In the genomic region with DNA sequence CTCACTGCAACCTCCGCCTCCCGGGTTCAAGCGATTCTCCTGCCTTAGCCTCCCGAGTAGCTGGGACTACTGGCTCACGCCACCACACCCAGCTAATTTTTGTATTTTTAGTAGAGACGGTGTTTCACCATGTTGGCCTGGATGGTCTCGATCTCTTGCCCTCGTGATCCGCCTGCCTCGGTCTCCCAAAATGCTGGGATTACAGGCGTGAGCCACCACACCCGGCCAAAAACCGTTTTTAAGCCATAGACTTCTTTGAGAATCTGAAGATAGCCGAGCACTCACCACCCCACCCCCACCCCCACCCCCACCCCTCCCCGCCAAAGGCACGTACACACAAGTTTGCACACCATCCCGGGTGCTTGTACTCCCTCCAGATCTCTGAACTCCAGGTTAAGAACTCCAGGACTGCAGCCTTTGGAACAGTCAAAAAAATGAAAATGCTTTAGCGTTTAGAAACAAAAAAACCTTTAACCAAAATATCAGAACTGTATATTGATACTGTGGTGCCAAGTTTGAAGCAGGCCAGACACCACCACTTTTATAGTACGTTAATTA, we compare ENCODE assay signal across 8 cellular contexts. TPM values are rescaled to one million over a fixed set of nuclear protein-coding genes. Genes with fewer than 3 reads are reported as not detected.
DNase-seq lines count a peak whose midpoint lies in the region; ATAC-seq, FAIRE-seq and TF ChIP-seq lines count a peak whose summit lies in the region.

No MANE protein-coding gene starts in this region.

- in situ Hi-C loops in ACHN (cut with HindIII; ENCODE audit: low pct_ligation_motif_present, low pct_unique_long_range_greater_than_20kb, low sequenced_read_pairs) = no loop called here
- in situ Hi-C loops in K562 (cut with MboI) = no loop called here

- H4K20me1 ChIP-seq in K562 (replicated peaks; ENCODE audit: control insufficient read depth, insufficient read depth, low read length) = peaks cover 56% of the 10 kb centered on the region

- H3K9ac ChIP-seq in HUES48 (ENCODE audit: low read depth, low read length) = peak overlapping the region; percentile 98; the same call in 1 of the 2 replicates
- H3K9ac ChIP-seq in K562 (ENCODE audit: insufficient read depth in 1 of 2, low read depth in 2 of 2, low read length in 2 of 2) = peak overlapping the region; percentile 92 to 98

- peaks cover 75% of the 10 kb centered on the region for H3K79me2 ChIP-seq in K562 (ENCODE audit: control insufficient read depth, insufficient read depth, low read length)

- under 1% methylated on average over 19 of the region's 19 CpGs for WGBS in K562 (ENCODE audit: insufficient coverage, low coverage, missing lambda C conversion rate)

- no peak for TF ChIP-seq CTCF in K562 (IDR thresholded peaks at IDR 0.05 in 2 of 3, conservative IDR thresholded peaks at IDR 0.05 in 1 of 3; ENCODE audit: insufficient read depth in 2 of 3, low read depth in 1 of 3, low read length in 3 of 3)

- ATAC-seq in K562 = no peak
- ATAC-seq in GM18498 (IDR thresholded peaks at IDR 0.05; ENCODE audit: unreplicated experiment) = no peak

- TF ChIP-seq EP300 in K562 (IDR thresholded peaks at IDR 0.05; ENCODE audit: low read length) = no peak; the same call in 1 of the 2 replicates

- TF ChIP-seq RAD21 in K562 (CRISPR knock-in tag; conservative IDR thresholded peaks at IDR 0.05 in 1 of 2, IDR thresholded peaks at IDR 0.05 in 1 of 2) = no peak

- H3K9me3 ChIP-seq in HUES48 (ENCODE audit: control insufficient read depth, insufficient read depth, low read length) (no peaks in the 10 kb centered on the region), K562 (replicated peaks; ENCODE audit: control insufficient read depth, insufficient read depth, low read depth, low read length) (no peaks in the 10 kb centered on the region), mononuclear cell (ENCODE audit: low read depth, low read length) (no peaks in the 10 kb centered on the region)

- intact Hi-C loops in K562 (cut with micrococcal nuclease) = loop anchor here (5.0 to 10.0 kb wide), 2 partner anchors 414 to 949 kb away; a partner anchor contains a TSS

- peak; percentile 10 for DNase-seq in ACHN
- DNase-seq in K562 (ENCODE audit: extremely low read depth in 1 of 4, low spot score in 3 of 4) = peak; percentile 83 to 90 (median 85)
- DNase-seq in medulla oblongata (ENCODE audit: extremely low spot score) = no peak
- DNase-seq in DMS79 (lab: John Stamatoyannopoulos, UW) = no peak
- DNase-seq in stimulated activated CD4-positive, alpha-beta T cell treated with anti-CD3 and anti-CD28 coated beads, Interleukin-12 subunit alpha, Interleukin-12 subunit beta, amount 100 ng/mL, for 4 hours = no peak

- FAIRE-seq in K562 (lab: Jason Lieb, UNC) = no peak

- CTCF ChIA-PET in K562 (lab: Yijun Ruan, JAX; ENCODE audit: low intra/inter-chr PET ratio) = interaction anchor here (0.6 kb wide), 1 partner anchor 14 kb away, joined by 6 read pairs; no protein-coding TSS in a partner anchor

- H3K27ac ChIP-seq in HUES48 (ENCODE audit: low read depth, low read length) (peak overlapping the region; percentile 18), K562 (ENCODE audit: extremely low read depth, low read depth, low read length) (peak overlapping the region; percentile 89)

- BruUV-seq in K562 (replicated peaks; lab: Mats Ljungman, UMichigan) = no TSS peak

- H3K4me2 ChIP-seq in K562 (ENCODE audit: insufficient read depth, low read length) = peak overlapping the region; percentile 91

- no peaks in the 10 kb centered on the region for H3K27me3 ChIP-seq in HUES48 (ENCODE audit: control insufficient read depth, insufficient read depth, low read length)
- H3K27me3 ChIP-seq in K562 (ENCODE audit: control insufficient read depth in 2 of 2, insufficient read depth in 2 of 2, low read length in 2 of 2) = no peaks in the 10 kb centered on the region
- H3K27me3 ChIP-seq in mononuclear cell (ENCODE audit: insufficient read depth, low read length) = no peaks in the 10 kb centered on the region

- no peaks in the 10 kb centered on the region for H3K9me1 ChIP-seq in K562 (ENCODE audit: control insufficient read depth, insufficient read depth, low read length)

- no peak overlapping the region for H2AFZ ChIP-seq in K562 (ENCODE audit: low read depth, low read length)

- H3K4me3 ChIP-seq in HUES48 (ENCODE audit: low read depth, low read length) = peak overlapping the region; percentile 94
- H3K4me3 ChIP-seq in K562 = peak overlapping the region; percentile 67
- peak overlapping the region; percentile 95 for H3K4me3 ChIP-seq in mononuclear cell (ENCODE audit: low read length)

- POLR2A ChIA-PET in K562 (lab: Yijun Ruan, JAX) = interaction anchor here (0.6 to 54.6 kb wide), 4 partner anchors 20 to 158 kb away, joined by 3 to 1556 read pairs (median 8); a partner anchor contains a TSS

- no peak for TF ChIP-seq POLR2A in K562 (conservative IDR thresholded peaks at IDR 0.05)

- H3K36me3 ChIP-seq in HUES48 (ENCODE audit: control insufficient read depth, insufficient read depth, low read length) (peaks cover 3% of the 10 kb centered on the region; the same call in 1 of the 2 replicates), K562 (ENCODE audit: control insufficient read depth, insufficient read depth, low read length) (peaks cover 42% of the 10 kb centered on the region)

- H3K4me1 ChIP-seq in HUES48 (ENCODE audit: control insufficient read depth, insufficient read depth, low read length) (peaks cover 18% of the 10 kb centered on the region), K562 (replicated peaks in 1 of 2; ENCODE audit: control insufficient read depth in 2 of 2, insufficient read depth in 2 of 2, low read length in 2 of 2) (peaks cover 29 to 48% of the 10 kb centered on the region in 2 experiments), mononuclear cell (ENCODE audit: insufficient read depth, low read length) (peaks cover 51% of the 10 kb centered on the region)

RNA-seq across cellular contexts. Expression of a gene that starts 1.5 kb away (rescaled TPM):
- total RNA-seq in K562 (2011; cell fraction: chromatin; rRNA removed; ENCODE audit: low replicate concordance) = 251 and 271 TPM in 2 replicates
- total RNA-seq in K562 (2011; cell fraction: nucleolus; rRNA removed) = 179 and 190 TPM in 2 replicates
- total RNA-seq in K562 (2011; cell fraction: nucleoplasm; rRNA removed) = 236 and 257 TPM in 2 replicates
- total RNA-seq in K562 (2014; rRNA removed) = 105 and 144 TPM in 2 replicates
- 138 and 141 TPM in 2 replicates for total RNA-seq in K562 (2014; rRNA removed; fragmentation: Illumina TruSeq; extraction: Trizol)
- total RNA-seq in K562 (2015; rRNA removed; fragmentation: Illumina TruSeq; extraction: Trizol) = 124 and 128 TPM in 2 replicates
- total RNA-seq in K562 (2021) = 263 and 267 TPM in 2 replicates
- 135 and 196 TPM in 2 replicates for polyA plus RNA-seq in K562 (2011; rRNA removed)
- 111 and 189 TPM in 2 replicates for polyA plus RNA-seq in K562 (2011; cell fraction: cytosol; rRNA removed)
- polyA plus RNA-seq in K562 (2011; cell fraction: nucleus; rRNA removed) = 90.3 and 116 TPM in 2 replicates
- polyA plus RNA-seq in K562 (2012) = 90.4 and 122 TPM in 2 replicates
- polyA plus RNA-seq in K562 (2014; fragmentation: Illumina TruSeq; extraction: Trizol) = 144 and 156 TPM in 2 replicates
- polyA plus RNA-seq in K562 (2014; fragmentation: Nextera tagmentation; extraction: Ambion mirVana) = 100 to 1,000 TPM; 100 to 105 TPM
- 114 and 124 TPM in 2 replicates for polyA plus RNA-seq in K562 (2014; rRNA removed)
- polyA minus RNA-seq in K562 (2011; rRNA and poly(A)+ RNA removed) = 219 and 267 TPM in 2 replicates
- 166 and 232 TPM in 2 replicates for polyA minus RNA-seq in K562 (2011; cell fraction: cytosol; rRNA and poly(A)+ RNA removed)
- 39.9 and 84.6 TPM in 2 replicates for polyA minus RNA-seq in K562 (2011; cell fraction: nucleus; rRNA and poly(A)+ RNA removed)
- total RNA-seq in mononuclear cell = 51.9 TPM

RNA-seq across cellular contexts. Expression of a gene that starts 48.3 kb away (rescaled TPM):
- total RNA-seq in K562 (2011; cell fraction: chromatin; rRNA removed; ENCODE audit: low replicate concordance) = 0.14 and 1.4 TPM in 2 replicates
- 0.33 and 1.2 TPM in 2 replicates for total RNA-seq in K562 (2011; cell fraction: nucleolus; rRNA removed)
- total RNA-seq in K562 (2011; cell fraction: nucleoplasm; rRNA removed) = 0.53 and 0.81 TPM in 2 replicates
- total RNA-seq in K562 (2014; rRNA removed) (0.14 TPM in 1 of 2 replicates, not detected in the other), K562 (2014; rRNA removed; fragmentation: Illumina TruSeq; extraction: Trizol) (0.10 TPM in 1 of 2 replicates, not detected in the other), K562 (2015; rRNA removed; fragmentation: Illumina TruSeq; extraction: Trizol) (0.07 TPM in 1 of 2 replicates, not detected in the other), K562 (2021) (0.20 and 0.56 TPM in 2 replicates), mononuclear cell (5.2 TPM)
- polyA plus RNA-seq in K562 (2011; rRNA removed) (0.04 and 0.08 TPM in 2 replicates), K562 (2014; fragmentation: Illumina TruSeq; extraction: Trizol) (0.06 TPM in 1 of 2 replicates, not detected in the other), K562 (2014; fragmentation: Nextera tagmentation; extraction: Ambion mirVana) (under 1 TPM; 0.03 to 0.06 TPM), K562 (2014; rRNA removed) (0.15 TPM in 1 of 2 replicates, not detected in the other)
- polyA plus RNA-seq in K562 (2011; cell fraction: cytosol; rRNA removed) = 0.06 TPM in 1 of 2 replicates, not detected in the other
- 0.80 and 0.87 TPM in 2 replicates for polyA plus RNA-seq in K562 (2011; cell fraction: nucleus; rRNA removed)
- 0.27 and 0.50 TPM in 2 replicates for polyA plus RNA-seq in K562 (2012)
- 0.06 TPM in 1 of 2 replicates, not detected in the other for polyA minus RNA-seq in K562 (2011; rRNA and poly(A)+ RNA removed)
- polyA minus RNA-seq in K562 (2011; cell fraction: cytosol; rRNA and poly(A)+ RNA removed) = not detected in 2 replicates
- polyA minus RNA-seq in K562 (2011; cell fraction: nucleus; rRNA and poly(A)+ RNA removed) = 0.27 and 0.44 TPM in 2 replicates

RNA-seq across cellular contexts. Expression of a gene that starts 59.9 kb away (rescaled TPM):
- total RNA-seq in K562 (2011; cell fraction: chromatin; rRNA removed; ENCODE audit: low replicate concordance) = 63.6 and 66.4 TPM in 2 replicates
- total RNA-seq in K562 (2011; cell fraction: nucleolus; rRNA removed) = 39.3 and 45.4 TPM in 2 replicates
- 59.8 and 84.4 TPM in 2 replicates for total RNA-seq in K562 (2011; cell fraction: nucleoplasm; rRNA removed)
- total RNA-seq in K562 (2014; rRNA removed) (71.4 and 89.3 TPM in 2 replicates), K562 (2014; rRNA removed; fragmentation: Illumina TruSeq; extraction: Trizol) (58.1 and 64.4 TPM in 2 replicates), K562 (2015; rRNA removed; fragmentation: Illumina TruSeq; extraction: Trizol) (70.6 and 75.9 TPM in 2 replicates), K562 (2021) (122 and 123 TPM in 2 replicates), mononuclear cell (11.5 TPM)
- polyA plus RNA-seq in K562 (2011; rRNA removed) (187 and 200 TPM in 2 replicates), K562 (2014; fragmentation: Illumina TruSeq; extraction: Trizol) (181 and 250 TPM in 2 replicates), K562 (2014; fragmentation: Nextera tagmentation; extraction: Ambion mirVana) (10 to 100 TPM; 19.5 to 22.8 TPM), K562 (2014; rRNA removed) (136 and 161 TPM in 2 replicates)
- 97.0 and 115 TPM in 2 replicates for polyA plus RNA-seq in K562 (2011; cell fraction: cytosol; rRNA removed)
- polyA plus RNA-seq in K562 (2011; cell fraction: nucleus; rRNA removed) = 51.6 and 70.0 TPM in 2 replicates
- 105 and 162 TPM in 2 replicates for polyA plus RNA-seq in K562 (2012)
- polyA minus RNA-seq in K562 (2011; rRNA and poly(A)+ RNA removed) = 89.0 and 94.5 TPM in 2 replicates
- 44.9 and 53.1 TPM in 2 replicates for polyA minus RNA-seq in K562 (2011; cell fraction: cytosol; rRNA and poly(A)+ RNA removed)
- 14.3 and 25.0 TPM in 2 replicates for polyA minus RNA-seq in K562 (2011; cell fraction: nucleus; rRNA and poly(A)+ RNA removed)

Comparison
In these comparisons a context has a peak if more than half of its experiments do, and no peak if none do; other contexts are left out.
1. DNase-seq: peak in ACHN (single experiment) and K562 (4 of 4); none in medulla oblongata (single experiment), DMS79 (single experiment) and stimulated activated CD4-positive, alpha-beta T cell treated with anti-CD3 and anti-CD28 coated beads, Interleukin-12 subunit alpha, Interleukin-12 subunit beta, amount 100 ng/mL, for 4 hours (single experiment).
2. Peak in every context shown above with its lines, with median percentiles within 50 percentile points of each other: H3K4me3 ChIP-seq.